Comparison of ENCODE assay signal across 2 cellular contexts in genomic region chr2:148719941-148720436, GRCh38.
TF ChIP-seq lines count a peak whose summit lies in the region.

No MANE protein-coding gene starts in this region.

TF ChIP-seq in SK-N-SH treated with all-trans-retinoic acid at 6 μM for 48 hours, 23 proteins besides CTCF, POLR2A, EP300 and RAD21 (continued from another document):
- no peak for TF ChIP-seq PATZ1 (CRISPR knock-in tag; IDR thresholded peaks at IDR 0.05; ENCODE audit: borderline replicate concordance)
- TF ChIP-seq CSRNP3 (CRISPR knock-in tag; IDR thresholded peaks at IDR 0.05), result no peak
- TF ChIP-seq BACH2 (CRISPR knock-in tag; IDR thresholded peaks at IDR 0.05; ENCODE audit: borderline replicate concordance), result no peak

TF ChIP-seq in SK-N-SH, 30 proteins besides CTCF, POLR2A, EP300 and RAD21 (continued from another document):
- TF ChIP-seq REST (IDR thresholded peaks at IDR 0.05; ENCODE audit: low read depth, low read length) (no peak), PBX3 (IDR thresholded peaks at IDR 0.05) (no peak), SMC3 (IDR thresholded peaks at IDR 0.05; ENCODE audit: low read depth, low read length) (no peak)
TF ChIP-seq in SK-N-SH: peak in this region for 0.
